Comparison of ENCODE assay signal across 1 cellular context in genomic region chr10:70937661-70938060, GRCh38.
TF ChIP-seq lines count a peak whose summit lies in the region.

No MANE protein-coding gene starts in this region.

TF ChIP-seq in K562, 482 proteins besides CTCF, POLR2A, EP300 and RAD21:
- 0 out of 2 replicates have a peak, but pooled peaks have one; percentile 18 for TF ChIP-seq USF2 (CRISPR knock-in tag; IDR thresholded peaks at IDR 0.05)
- TF ChIP-seq USF1 (CRISPR knock-in tag; IDR thresholded peaks at IDR 0.05) = peak; percentile 54
- no peak for TF ChIP-seq PHF21A (IDR thresholded peaks at IDR 0.05; ENCODE audit: borderline replicate concordance, low read depth)
- TF ChIP-seq EGR1 (conservative IDR thresholded peaks at IDR 0.05) = 0 out of 2 replicates have a peak, but pooled peaks have one; percentile 18
- TF ChIP-seq SAFB (IDR thresholded peaks at IDR 0.05; ENCODE audit: borderline replicate concordance, low read depth, low read length) = no peak
- TF ChIP-seq NFE2 (IDR thresholded peaks at IDR 0.05; ENCODE audit: low read depth) = peak; percentile 19; the same call in 1 of the 2 replicates
TF ChIP-seq in K562: peak in this region for 4.
